In genomic region chr6:87728706-87729105, GRCh38 we compare ENCODE assay signal across 18 cellular contexts. TPM values are rescaled to one million over a fixed set of nuclear protein-coding genes. Genes with fewer than 3 reads are reported as not detected.
DNase-seq lines count a peak whose midpoint lies in the region; ATAC-seq, FAIRE-seq and TF ChIP-seq lines count a peak whose summit lies in the region.
"Had no signal": no experiment of that assay in that cellular context is flagged by ENCODE, and none has a peak within 500 bp of the region (broad histone marks: within the 10 kb centered on the region; RNA-seq: fewer than 3 reads in every experiment).

No MANE protein-coding gene starts in this region.

- CTCF ChIA-PET in A549 (lab: Yijun Ruan, JAX), result interaction anchor here (1.3 to 1.4 kb wide), 2 partner anchors 24 to 28 kb away, joined by 3 to 5 read pairs; no protein-coding TSS in a partner anchor
- CTCF ChIA-PET in SK-N-SH (lab: Yijun Ruan, JAX), result no interaction called here

- H3K36me3 ChIP-seq in MG63 (no peaks in the 10 kb centered on the region), SK-N-SH (replicated peaks in 1 of 2; ENCODE audit: control insufficient read depth in 1 of 2, insufficient read depth in 2 of 2, low read length in 1 of 2) (no peaks in the 10 kb centered on the region), uterus (no peaks in the 10 kb centered on the region)
- H3K36me3 ChIP-seq: Peyer's patch had no signal

- H3K27ac Mint-ChIP-seq in progenitor cell of endocrine pancreas, result peak overlapping the region; percentile 25

- H3K9me3 ChIP-seq in A549, result 0 out of 3 replicates have a peak, but pooled peaks cover 7% of the 10 kb centered on the region
- no peaks in the 10 kb centered on the region for H3K9me3 ChIP-seq in MG63
- no peaks in the 10 kb centered on the region for H3K9me3 ChIP-seq in SK-N-SH
- no peaks in the 10 kb centered on the region for H3K9me3 ChIP-seq in uterus
- H3K9me3 ChIP-seq: Peyer's patch had no signal

- no peaks in the 10 kb centered on the region for H3K36me3 Mint-ChIP-seq in progenitor cell of endocrine pancreas (ENCODE audit: insufficient read depth)

- intact Hi-C loops in uterus (cut with DNase I; ENCODE audit: low total_unique reads), result no loop called here

- no peaks in the 10 kb centered on the region for H3K9me3 Mint-ChIP-seq in progenitor cell of endocrine pancreas (ENCODE audit: low read depth)

- no peaks in the 10 kb centered on the region for H3K4me1 Mint-ChIP-seq in progenitor cell of endocrine pancreas (ENCODE audit: low read depth)

- no peak overlapping the region for H2AFZ ChIP-seq in SK-N-SH (ENCODE audit: low read depth)

- peaks cover 60% of the 10 kb centered on the region for H3K4me1 ChIP-seq in A549
- H3K4me1 ChIP-seq in SK-N-SH (ENCODE audit: control insufficient read depth in 1 of 2, insufficient read depth in 2 of 2, low read depth in 1 of 2, low read length in 1 of 2), result peaks cover 0 to 22% of the 10 kb centered on the region in 2 experiments; a peak in 2 of 4 replicates
- H3K4me1 ChIP-seq in uterus, result peaks cover 0 to 5% of the 10 kb centered on the region in 2 donors

- TF ChIP-seq CTCF in A549 (IDR thresholded peaks at IDR 0.05) (no peak), progenitor cell of endocrine pancreas (IDR thresholded peaks at IDR 0.05; ENCODE audit: unreplicated experiment) (no peak), SK-N-SH (IDR thresholded peaks at IDR 0.05) (no peak), uterus (IDR thresholded peaks at IDR 0.05) (no peak)

- no peaks in the 10 kb centered on the region for H3K9me2 ChIP-seq in SK-N-SH

- H3K27ac ChIP-seq in A549 (peak overlapping the region; percentile 86 to 93), SK-N-SH (ENCODE audit: low read depth in 2 of 2, low read length in 1 of 2) (no peak overlapping the region), uterus (no peak overlapping the region)
- H3K27ac ChIP-seq: C4-2B, HL-60, Peyer's patch had no signal

- 43% methylated on average over 3 of the region's 3 CpGs for WGBS in A549 (ENCODE audit: missing lambda C conversion rate)
- 89% methylated on average over 3 of the region's 3 CpGs for WGBS in SK-N-SH (ENCODE audit: low lambda C conversion rate)

- H3F3A ChIP-seq in SK-N-SH (replicated peaks; ENCODE audit: insufficient read depth), result no peaks in the 10 kb centered on the region

- no peak for ATAC-seq in A549
- ATAC-seq: GM12878 had no signal

- POLR2A ChIA-PET in A549 (lab: Yijun Ruan, JAX) (interaction anchor here (1.1 kb wide), 1 partner anchor 29 kb away, joined by 3 read pairs; no protein-coding TSS in a partner anchor), SK-N-SH (lab: Yijun Ruan, JAX) (no interaction called here)

- peaks cover 11% of the 10 kb centered on the region for H3K27me3 Mint-ChIP-seq in progenitor cell of endocrine pancreas

- H4K20me1 ChIP-seq in SK-N-SH (ENCODE audit: insufficient read depth), result no peaks in the 10 kb centered on the region

- no peaks in the 10 kb centered on the region for H3K79me2 ChIP-seq in SK-N-SH (ENCODE audit: insufficient read depth)

- no peak for TF ChIP-seq POLR2A in A549 (IDR thresholded peaks at IDR 0.05; ENCODE audit: low read length)
- TF ChIP-seq POLR2A in uterus (IDR thresholded peaks at IDR 0.05), result no peak

- TF ChIP-seq RAD21 in A549 (conservative IDR thresholded peaks at IDR 0.05 in 1 of 2, IDR thresholded peaks at IDR 0.05 in 1 of 2), result no peak
- TF ChIP-seq RAD21 in SK-N-SH (IDR thresholded peaks at IDR 0.05; ENCODE audit: low read length), result no peak

- H3K4me3 ChIP-seq in A549 (no peak overlapping the region), MG63 (no peak overlapping the region), SK-N-SH (ENCODE audit: low read depth in 2 of 2, low read length in 1 of 2) (no peak overlapping the region), uterus (no peak overlapping the region)
- H3K4me3 ChIP-seq: GM12878, Peyer's patch had no signal

- no peak overlapping the region for H3K4me3 Mint-ChIP-seq in progenitor cell of endocrine pancreas (ENCODE audit: low read depth)

- H3K9ac ChIP-seq in SK-N-SH, result no peak overlapping the region

- H3K27me3 ChIP-seq in MG63 (no peaks in the 10 kb centered on the region), SK-N-SH (ENCODE audit: insufficient read depth) (no peaks in the 10 kb centered on the region), uterus (no peaks in the 10 kb centered on the region)
- H3K27me3 ChIP-seq: Peyer's patch had no signal

- FAIRE-seq in A549 (lab: Jason Lieb, UNC), result no peak
- FAIRE-seq: GM12878, GM19239 had no signal

- TF ChIP-seq EP300 in A549 (IDR thresholded peaks at IDR 0.05), result no peak
- no peak for TF ChIP-seq EP300 in SK-N-SH (IDR thresholded peaks at IDR 0.05; ENCODE audit: borderline replicate concordance in 1 of 2, low read depth in 1 of 2, low read length in 1 of 2)

- no peak for DNase-seq in A549 (ENCODE audit: low read depth in 1 of 2, low spot score in 1 of 2)
- DNase-seq in MG63, result peak; percentile 22
- peak; percentile 22 for DNase-seq in astrocyte of the hippocampus (ENCODE audit: low read depth, low spot score)
- DNase-seq in progenitor cell of endocrine pancreas (ENCODE audit: low spot score, unreplicated experiment), result no peak
- DNase-seq in SK-N-SH, result no peak
- no peak for DNase-seq in uterus
- no peak for DNase-seq in stimulated activated naive CD4-positive, alpha-beta T cell treated with Interleukin-2 at 50 U/mL for 16 hours (lab: John Stamatoyannopoulos, UW)
- DNase-seq in activated CD4-positive, alpha-beta T cell treated with anti-CD3 and anti-CD28 coated beads, Interleukin-2, amount 50 U/mL, for 1 hour, result no peak
- DNase-seq: 8988T, NCI-H1092, NCI-H1694, NCI-H69, Peyer's patch, SHP77 treated with DMSO at 0.1 percent for 48 hours had no signal

- peak overlapping the region; percentile 78; the same call in 2 of the 3 replicates for H3K4me2 ChIP-seq in A549
- H3K4me2 ChIP-seq in SK-N-SH, result no peak overlapping the region

TF ChIP-seq in A549, 52 proteins besides CTCF, POLR2A, EP300 and RAD21:
- no peak for TF ChIP-seq EHF (CRISPR knock-in tag; IDR thresholded peaks at IDR 0.05)
- no peak for TF ChIP-seq POLR2AphosphoS2 (conservative IDR thresholded peaks at IDR 0.05; ENCODE audit: low read length)
- TF ChIP-seq RFX5 (IDR thresholded peaks at IDR 0.05), result no peak
- TF ChIP-seq TP53 (CRISPR knock-in tag; IDR thresholded peaks at IDR 0.05), result no peak
- TF ChIP-seq MYC (IDR thresholded peaks at IDR 0.05; ENCODE audit: borderline replicate concordance, low read length), result no peak
- TF ChIP-seq CEBPB (IDR thresholded peaks at IDR 0.05), result no peak
- no peak for TF ChIP-seq HDAC2 (IDR thresholded peaks at IDR 0.05)
- TF ChIP-seq MAFK (IDR thresholded peaks at IDR 0.05; ENCODE audit: partially characterized antibody), result peak; percentile 9
- TF ChIP-seq FOSB (CRISPR knock-in tag; IDR thresholded peaks at IDR 0.05), result no peak

TF ChIP-seq in SK-N-SH, 30 proteins besides CTCF, POLR2A, EP300 and RAD21 (continues in another document):
- TF ChIP-seq TEAD4 (IDR thresholded peaks at IDR 0.05; ENCODE audit: borderline replicate concordance, insufficient read depth) (no peak), TCF12 (IDR thresholded peaks at IDR 0.05) (no peak), IRF3 (IDR thresholded peaks at IDR 0.05; ENCODE audit: low read depth, low read length) (no peak), USF2 (IDR thresholded peaks at IDR 0.05; ENCODE audit: borderline replicate concordance, low read depth, low read length) (no peak), TAF1 (IDR thresholded peaks at IDR 0.05; ENCODE audit: borderline replicate concordance, low read depth, low read length) (no peak), MXI1 (IDR thresholded peaks at IDR 0.05; ENCODE audit: low read depth, low read length) (no peak), ELF1 (IDR thresholded peaks at IDR 0.05) (no peak), CHD2 (IDR thresholded peaks at IDR 0.05; ENCODE audit: low read length, partially characterized antibody) (no peak), RXRA (IDR thresholded peaks at IDR 0.05; ENCODE audit: borderline replicate concordance, low read depth) (no peak), FOXM1 (IDR thresholded peaks at IDR 0.05; ENCODE audit: low read depth) (no peak), SMC3 (IDR thresholded peaks at IDR 0.05; ENCODE audit: low read depth, low read length) (no peak)

RNA-seq across cellular contexts. Expression of gene AKIRIN2, which starts 26.7 kb away (rescaled TPM):
- polyA plus RNA-seq in A549 (2011; rRNA removed) (23.7 and 28.8 TPM in 2 replicates), A549 (2017; fragmentation: RNase III; extraction: RNeasy Plus Mini Kit Qiagen cat#74134 plus additional on column Dnase treatment) (39.1 to 41.6 TPM (median 40.1 TPM) in 3 replicates), SK-N-SH (2012; rRNA removed) (12.3 and 19.0 TPM in 2 replicates)
- 28.6 and 32.2 TPM in 2 replicates for polyA plus RNA-seq in A549 (2012; cell fraction: cytosol; rRNA removed)
- polyA plus RNA-seq in A549 (2012; cell fraction: nucleus; rRNA removed), result 28.2 and 33.2 TPM in 2 replicates
- 13.6 and 20.5 TPM in 2 replicates for polyA minus RNA-seq in A549 (2011; rRNA and poly(A)+ RNA removed)
- total RNA-seq in MG63 (2014; rRNA removed; shearing (Covaris generic); ENCODE audit: low replicate concordance), result 11.4 and 19.5 TPM in 2 replicates
- total RNA-seq in progenitor cell of endocrine pancreas (77.8 and 86.3 TPM in 2 replicates), uterus (10 to 100 TPM in 3 of 4 donors, 1 to 10 TPM in 1; 6.9 to 41.5 (median 24.8) TPM)
- 28.5 and 31.7 TPM in 2 replicates for polyA plus RNA-seq in SK-N-SH (2012; cell fraction: cytosol; rRNA removed)
- 22.4 and 25.4 TPM in 2 replicates for polyA plus RNA-seq in SK-N-SH (2012; cell fraction: nucleus; rRNA removed)

Comparison
In these comparisons a context has a peak if more than half of its experiments do, and no peak if none do; other contexts are left out.
1. DNase-seq: peak in MG63 (single experiment) and astrocyte of the hippocampus (single experiment); none in A549 (0 of 2), progenitor cell of endocrine pancreas (single experiment), SK-N-SH (single experiment), uterus (0 of 2), stimulated activated naive CD4-positive, alpha-beta T cell treated with Interleukin-2 at 50 U/mL for 16 hours (single experiment) and activated CD4-positive, alpha-beta T cell treated with anti-CD3 and anti-CD28 coated beads, Interleukin-2, amount 50 U/mL, for 1 hour (single experiment).
2. H3K27ac ChIP-seq: peak in A549 (2 of 2); none in SK-N-SH (0 of 2) and uterus (0 of 2).